9 cellular contexts compared by ENCODE assay signal in genomic region chr3:133570139-133570936, GRCh38. TPM values are rescaled to one million over a fixed set of nuclear protein-coding genes. Genes with fewer than 3 reads are reported as not detected.
A peak's percentile ranks its signal among the peaks of the same experiment; 100 is the strongest.
DNase-seq lines count a peak whose midpoint lies in the region; TF ChIP-seq lines count a peak whose summit lies in the region.
"Had no signal": no experiment of that assay in that cellular context is flagged by ENCODE, and none has a peak within 500 bp of the region (broad histone marks: within the 10 kb centered on the region; RNA-seq: fewer than 3 reads in every experiment).

No MANE protein-coding gene starts in this region.

- peaks cover 59% of the 10 kb centered on the region for H3K4me1 ChIP-seq in SJSA1 (replicated peaks)

- DNase-seq in ELR (ENCODE audit: low read depth) (peak; percentile 93), SJSA1 (ENCODE audit: low read depth in 1 of 2, low spot score in 2 of 2) (peak; percentile 79 to 85), fibroblast of villous mesenchyme (ENCODE audit: low read depth) (peak; percentile 42), renal cortical epithelial cell (ENCODE audit: low read depth) (peak; percentile 95), OCI-M1 (lab: John Stamatoyannopoulos, UW) (no peak), NAMALWA (ENCODE audit: low spot score) (no peak), SIG-M5 (lab: John Stamatoyannopoulos, UW) (no peak), SK-N-DZ (ENCODE audit: low spot score) (no peak)

- H3K4me3 ChIP-seq in SJSA1 (no peak overlapping the region), fibroblast of villous mesenchyme (ENCODE audit: low read depth, low read length) (no peak overlapping the region)

- H3K27me3 ChIP-seq in SJSA1 (replicated peaks), result no peaks in the 10 kb centered on the region

- H3K36me3 ChIP-seq in SJSA1, result peaks cover 16% of the 10 kb centered on the region

- peak overlapping the region; percentile 90 for H3K27ac ChIP-seq in SJSA1
- H3K27ac ChIP-seq: VCaP had no signal

- no peak for TF ChIP-seq CTCF in fibroblast of villous mesenchyme (IDR thresholded peaks at IDR 0.05; ENCODE audit: insufficient read depth, low read depth, low read length)

- H3K9me3 ChIP-seq in SJSA1 (replicated peaks), result no peaks in the 10 kb centered on the region

RNA-seq across cellular contexts. Expression of gene CDV3, which starts 3.1 kb away (rescaled TPM):
- total RNA-seq in SJSA1 (2014; rRNA removed; shearing (Covaris generic)), result 119 and 134 TPM in 2 replicates
- 184 and 277 TPM in 2 replicates for total RNA-seq in fibroblast of villous mesenchyme
- total RNA-seq in renal cortical epithelial cell, result 314 and 534 TPM in 2 replicates
- 100 and 103 TPM in 2 replicates for polyA plus RNA-seq in SK-N-DZ (2014; cell fraction: cytosol; rRNA removed)
- polyA plus RNA-seq in SK-N-DZ (2014; cell fraction: nucleus; rRNA removed), result 41.9 and 52.2 TPM in 2 replicates

Comparison
In these comparisons a context has a peak if more than half of its experiments do, and no peak if none do; other contexts are left out.
1. DNase-seq: peak in ELR (single experiment), SJSA1 (2 of 2), fibroblast of villous mesenchyme (single experiment) and renal cortical epithelial cell (single experiment); none in OCI-M1 (single experiment), NAMALWA (single experiment), SIG-M5 (single experiment) and SK-N-DZ (single experiment).